Comparison of ENCODE assay signal across 8 cellular contexts in the genomic region with DNA sequence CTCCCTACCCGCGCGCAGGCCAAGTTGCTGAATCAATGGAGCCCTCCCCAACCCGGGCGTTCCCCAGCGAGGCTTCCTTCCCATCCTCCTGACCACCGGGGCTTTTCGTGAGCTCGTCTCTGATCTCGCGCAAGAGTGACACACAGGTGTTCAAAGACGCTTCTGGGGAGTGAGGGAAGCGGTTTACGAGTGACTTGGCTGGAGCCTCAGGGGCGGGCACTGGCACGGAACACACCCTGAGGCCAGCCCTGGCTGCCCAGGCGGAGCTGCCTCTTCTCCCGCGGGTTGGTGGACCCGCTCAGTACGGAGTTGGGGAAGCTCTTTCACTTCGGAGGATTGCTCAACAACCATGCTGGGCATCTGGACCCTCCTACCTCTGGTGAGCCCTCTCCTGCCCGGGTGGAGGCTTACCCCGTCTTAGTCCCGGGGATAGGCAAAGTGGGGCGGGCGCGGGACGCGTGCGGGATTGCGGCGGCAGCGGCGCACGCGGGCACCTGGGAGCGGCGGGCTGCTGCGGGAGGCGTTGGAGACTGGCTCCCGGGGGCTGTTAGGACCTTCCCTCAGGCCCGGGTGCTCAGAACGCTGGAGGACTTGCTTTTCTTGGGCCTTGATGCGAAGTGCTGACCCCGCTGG. TPM values are rescaled to one million over a fixed set of nuclear protein-coding genes. Genes with fewer than 3 reads are reported as not detected.
DNase-seq lines count a peak whose midpoint lies in the region; ATAC-seq, FAIRE-seq and TF ChIP-seq lines count a peak whose summit lies in the region.

A gene (plus strand): TSS at position 271 of the 633 bp plus-strand sequence. CDS start 79 bp downstream, at position 350.

- peaks cover 0 to 5% (median 0%) of the 10 kb centered on the region in 11 experiments; a peak in 1 of 22 replicates for H3K36me3 ChIP-seq in BLaER1 treated with 17β-estradiol and CSF1 and Interleukin-3, amounts not matched to agents 10 nM and 100 nM
- H3K36me3 ChIP-seq in prostate gland: no peaks in the 10 kb centered on the region

- H3K4me2 ChIP-seq in BLaER1 treated with 17β-estradiol and CSF1 and Interleukin-3, amounts not matched to agents 10 nM and 100 nM: peak within 1 kb of the TSS; percentile 90 to 99 (median 95)

- TF ChIP-seq POLR2A in prostate gland (IDR thresholded peaks at IDR 0.05): peak; percentile 58

- H3K9me3 Mint-ChIP-seq in activated naive CD8-positive, alpha-beta T cell treated with anti-CD3 and anti-CD28 coated beads, Interleukin-2, amount 10 ng/mL, durations not matched to agents 7 days and 5 days: peaks cover 4% of the 10 kb centered on the region

- FAIRE-seq in urothelium cell line (lab: Jason Lieb, UNC): no peak

- WGBS in prostate gland: under 1% methylated on average over 44 of the region's 46 CpGs

- no peaks in the 10 kb centered on the region for H3K27me3 Mint-ChIP-seq in activated naive CD8-positive, alpha-beta T cell treated with anti-CD3 and anti-CD28 coated beads, Interleukin-2, amount 10 ng/mL, durations not matched to agents 7 days and 5 days

- peaks cover 0 to 24% (median 0%) of the 10 kb centered on the region in 11 experiments; a peak in 5 of 22 replicates for H4K20me1 ChIP-seq in BLaER1 treated with 17β-estradiol and CSF1 and Interleukin-3, amounts not matched to agents 10 nM and 100 nM

- H3K4me1 ChIP-seq in BLaER1 treated with 17β-estradiol and CSF1 and Interleukin-3, amounts not matched to agents 10 nM and 100 nM: peaks cover 29 to 70% (median 47%) of the 10 kb centered on the region in 10 experiments
- no peaks in the 10 kb centered on the region for H3K4me1 ChIP-seq in prostate gland (replicated peaks)

- ATAC-seq in GM19351 (IDR thresholded peaks at IDR 0.05; ENCODE audit: unreplicated experiment): peak; percentile 54
- peak; percentile 63 for ATAC-seq in HG03460 (IDR thresholded peaks at IDR 0.05; ENCODE audit: unreplicated experiment)
- peak; percentile 81 for ATAC-seq in activated naive CD8-positive, alpha-beta T cell treated with anti-CD3 and anti-CD28 coated beads, Interleukin-2, amount 10 ng/mL, durations not matched to agents 7 days and 5 days (ENCODE audit: low read depth)

- peak within 1 kb of the TSS; percentile 71 to 94 (median 85) for H3K9ac ChIP-seq in BLaER1 treated with 17β-estradiol and CSF1 and Interleukin-3, amounts not matched to agents 10 nM and 100 nM

- peak within 1 kb of the TSS; percentile 99 for H3K27ac Mint-ChIP-seq in activated naive CD8-positive, alpha-beta T cell treated with anti-CD3 and anti-CD28 coated beads, Interleukin-2, amount 10 ng/mL, durations not matched to agents 7 days and 5 days

- peaks cover 29% of the 10 kb centered on the region for H3K36me3 Mint-ChIP-seq in activated naive CD8-positive, alpha-beta T cell treated with anti-CD3 and anti-CD28 coated beads, Interleukin-2, amount 10 ng/mL, durations not matched to agents 7 days and 5 days

- peak within 1 kb of the TSS; percentile 100 for H3K4me3 Mint-ChIP-seq in activated naive CD8-positive, alpha-beta T cell treated with anti-CD3 and anti-CD28 coated beads, Interleukin-2, amount 10 ng/mL, durations not matched to agents 7 days and 5 days

- H3K27me3 ChIP-seq in BLaER1 treated with 17β-estradiol and CSF1 and Interleukin-3, amounts not matched to agents 10 nM and 100 nM: peaks cover 0 to 4% (median 0%) of the 10 kb centered on the region in 11 experiments; a peak in 1 of 22 replicates
- H3K27me3 ChIP-seq in prostate gland (replicated peaks; ENCODE audit: insufficient read depth): no peaks in the 10 kb centered on the region

- peaks cover 57% of the 10 kb centered on the region for H3K4me1 Mint-ChIP-seq in activated naive CD8-positive, alpha-beta T cell treated with anti-CD3 and anti-CD28 coated beads, Interleukin-2, amount 10 ng/mL, durations not matched to agents 7 days and 5 days

- TF ChIP-seq CTCF in prostate gland (IDR thresholded peaks at IDR 0.05): no peak

- intact Hi-C loops in cardiac septum (cut with DNase I): no loop called here
- intact Hi-C loops in prostate gland (cut with DNase I): loop anchor here (2.0 kb wide), 1 partner anchor 154 kb away; no protein-coding TSS in a partner anchor

- H3K9me3 ChIP-seq in BLaER1 treated with 17β-estradiol and CSF1 and Interleukin-3, amounts not matched to agents 10 nM and 100 nM (replicated peaks in 1 of 11): peaks cover 0 to 13% (median 6%) of the 10 kb centered on the region in 11 experiments; a peak in 13 of 22 replicates
- H3K9me3 ChIP-seq in prostate gland: no peaks in the 10 kb centered on the region

- peak within 1 kb of the TSS; percentile 69 to 95 (median 79) for H3K27ac ChIP-seq in BLaER1 treated with 17β-estradiol and CSF1 and Interleukin-3, amounts not matched to agents 10 nM and 100 nM
- peak within 1 kb of the TSS; percentile 87 to 95 for H3K27ac ChIP-seq in prostate gland

- DNase-seq in SKM-1 treated with dmso at 0.1 percent for 144 hours (lab: John Stamatoyannopoulos, UW; ENCODE audit: unreplicated experiment) (peak; percentile 60), cardiac septum (ENCODE audit: low spot score) (peak; percentile 94), prostate gland (ENCODE audit: low spot score) (peak; percentile 67), urothelium cell line (ENCODE audit: low spot score) (peak; percentile 73)
- DNase-seq in activated naive CD8-positive, alpha-beta T cell treated with anti-CD3 and anti-CD28 coated beads, Interleukin-2, amount 10 ng/mL, durations not matched to agents 7 days and 5 days: peak; percentile 79

- POLR2A ChIA-PET in activated naive CD8-positive, alpha-beta T cell treated with anti-CD3 and anti-CD28 coated beads, Interleukin-2, amount 10 ng/mL, durations not matched to agents 7 days and 5 days (lab: Charles Lee): interaction anchor here (0.6 to 3.0 kb wide), 26 partner anchors 10 to 428 kb away, joined by 3 to 39 read pairs (median 4); a partner anchor contains a TSS

- H3K4me3 ChIP-seq in BLaER1 treated with 17β-estradiol and CSF1 and Interleukin-3, amounts not matched to agents 10 nM and 100 nM: peak within 1 kb of the TSS; percentile 70 to 94 (median 81)
- peak within 1 kb of the TSS; percentile 69 to 84 for H3K4me3 ChIP-seq in prostate gland

RNA-seq across cellular contexts. Expression of the gene that starts here (rescaled TPM):
- 10 to 100 TPM; 47.2 to 54.1 TPM for total RNA-seq in activated naive CD8-positive, alpha-beta T cell treated with anti-CD3 and anti-CD28 coated beads, Interleukin-2, amount 10 ng/mL, durations not matched to agents 7 days and 5 days
- total RNA-seq in cardiac septum (5.1 TPM), prostate gland (10 to 100 TPM; 13.7 to 17.7 TPM)

Comparison
In these comparisons a context has a peak if more than half of its experiments do, and no peak if none do; other contexts are left out.
1. Peak in every context shown above with its lines: DNase-seq, ATAC-seq, H3K4me3 ChIP-seq and H3K27ac ChIP-seq.